Comparison of ENCODE assay signal across 1 cellular context in genomic region chr10:5376450-5376849, GRCh38.
TF ChIP-seq lines count a peak whose summit lies in the region.

No MANE protein-coding gene starts in this region.

TF ChIP-seq in GM23338, 12 proteins besides CTCF, POLR2A, EP300 and RAD21:
- TF ChIP-seq REST (IDR thresholded peaks at IDR 0.05; ENCODE audit: unreplicated experiment) (peak; percentile 50), ZNF462 (CRISPR knock-in tag; IDR thresholded peaks at IDR 0.05) (no peak), EZH2 (IDR thresholded peaks at IDR 0.05; ENCODE audit: low read depth, unreplicated experiment) (no peak)
